ENCODE assay signal across 1 cellular context in the genomic region with DNA sequence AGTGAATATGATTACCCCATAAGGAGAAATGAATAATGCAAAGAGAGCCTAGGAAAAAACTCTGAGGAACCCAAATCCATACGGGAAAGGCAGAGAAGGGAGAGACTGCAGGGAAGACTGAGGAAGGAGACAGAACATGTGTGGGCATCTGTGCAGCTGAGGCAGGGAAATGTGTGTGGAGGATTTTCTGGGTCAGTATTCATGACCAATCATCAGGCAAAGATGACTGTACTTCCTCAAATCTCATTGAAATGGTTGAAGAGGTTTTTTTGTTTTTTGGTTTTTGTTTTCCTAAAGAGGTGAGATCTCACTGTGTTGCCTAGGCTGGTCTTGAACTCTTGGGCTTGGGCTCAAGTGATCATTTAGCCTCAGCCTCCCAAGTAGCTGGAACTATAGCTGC.
A peak's percentile ranks its signal among the peaks of the same experiment; 100 is the strongest.
TF ChIP-seq lines count a peak whose summit lies in the region.

No MANE protein-coding gene starts in this region.

TF ChIP-seq in GM12878, 131 proteins besides CTCF, POLR2A, EP300 and RAD21:
- TF ChIP-seq POLR2AphosphoS5 (IDR thresholded peaks at IDR 0.05; ENCODE audit: low read length) (no peak), SPI1 (IDR thresholded peaks at IDR 0.05; ENCODE audit: borderline replicate concordance, insufficient read depth, low read depth, low read length) (peak; percentile 34; the same call in 1 of the 2 replicates), JUNB (IDR thresholded peaks at IDR 0.05) (no peak)
- TF ChIP-seq, protein P1, sequence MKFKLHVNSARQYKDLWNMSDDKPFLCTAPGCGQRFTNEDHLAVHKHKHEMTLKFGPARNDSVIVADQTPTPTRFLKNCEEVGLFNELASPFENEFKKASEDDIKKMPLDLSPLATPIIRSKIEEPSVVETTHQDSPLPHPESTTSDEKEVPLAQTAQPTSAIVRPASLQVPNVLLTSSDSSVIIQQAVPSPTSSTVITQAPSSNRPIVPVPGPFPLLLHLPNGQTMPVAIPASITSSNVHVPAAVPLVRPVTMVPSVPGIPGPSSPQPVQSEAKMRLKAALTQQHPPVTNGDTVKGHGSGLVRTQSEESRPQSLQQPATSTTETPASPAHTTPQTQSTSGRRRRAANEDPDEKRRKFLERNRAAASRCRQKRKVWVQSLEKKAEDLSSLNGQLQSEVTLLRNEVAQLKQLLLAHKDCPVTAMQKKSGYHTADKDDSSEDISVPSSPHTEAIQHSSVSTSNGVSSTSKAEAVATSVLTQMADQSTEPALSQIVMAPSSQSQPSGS (IDR thresholded peaks at IDR 0.05; ENCODE audit: low read length), result no peak
TF ChIP-seq in GM12878: peak in this region for 1.
